8 cellular contexts compared by ENCODE assay signal in the genomic region with DNA sequence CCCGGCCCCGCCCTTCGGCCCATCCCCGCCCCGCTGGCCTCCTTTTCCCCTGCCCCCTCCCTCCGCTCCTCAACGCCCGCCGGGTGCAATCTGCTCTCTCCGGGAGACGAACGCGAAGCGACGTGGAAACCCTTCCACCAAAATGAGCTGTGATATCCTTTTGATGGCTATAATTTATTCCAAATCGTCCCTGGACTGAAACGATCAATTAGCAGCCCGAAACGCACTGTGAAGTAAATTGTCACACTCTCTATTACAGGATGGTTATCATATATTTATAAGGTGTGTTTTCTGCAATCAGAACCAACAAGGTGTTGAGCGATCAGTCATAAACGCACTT.
DNase-seq lines count a peak whose midpoint lies in the region; ATAC-seq, FAIRE-seq and TF ChIP-seq lines count a peak whose summit lies in the region.

No MANE protein-coding gene starts in this region.

- H3K36me3 ChIP-seq in GM06990 (ENCODE audit: control insufficient read depth, insufficient read depth, low read length), result no peaks in the 10 kb centered on the region
- H3K36me3 ChIP-seq in OCI-LY1 (ENCODE audit: insufficient read depth, low read length), result no peaks in the 10 kb centered on the region
- no peaks in the 10 kb centered on the region for H3K36me3 ChIP-seq in esophagus (ENCODE audit: control insufficient read depth in 2 of 2, insufficient read depth in 2 of 2, low read length in 1 of 2)
- H3K36me3 ChIP-seq in psoas muscle (ENCODE audit: insufficient read depth in 1 of 2, low read depth in 1 of 2), result no peaks in the 10 kb centered on the region

- H3K27ac ChIP-seq in OCI-LY1 (ENCODE audit: low read depth, low read length, poor library complexity, severe bottlenecking), result no peak overlapping the region
- no peak overlapping the region for H3K27ac ChIP-seq in esophagus (ENCODE audit: low read depth in 2 of 2, low read length in 1 of 2)
- H3K27ac ChIP-seq in psoas muscle, result no peak overlapping the region

- no peak for TF ChIP-seq CTCF in GM06990 (IDR thresholded peaks at IDR 0.05; ENCODE audit: insufficient read depth, low read length, poor library complexity, severe bottlenecking)
- TF ChIP-seq CTCF in OCI-LY1 (IDR thresholded peaks at IDR 0.05; ENCODE audit: low read length), result no peak
- TF ChIP-seq CTCF in psoas muscle (IDR thresholded peaks at IDR 0.05), result no peak

- intact Hi-C loops in psoas muscle (cut with DNase I), result loop anchor here in 1 of 2 donors (10.0 kb wide), 2 partner anchors 137 to 173 kb away; a partner anchor contains a TSS

- FAIRE-seq in GM19239 (lab: Jason Lieb, UNC), result no peak

- H3K4me3 ChIP-seq in GM06990 (replicated peaks; ENCODE audit: low read depth, low read length) (peak overlapping the region; percentile 42), OCI-LY1 (ENCODE audit: low read depth, low read length, poor library complexity, severe bottlenecking) (peak overlapping the region; percentile 66), esophagus (ENCODE audit: low read depth in 1 of 2, low read length in 2 of 2) (peak overlapping the region; percentile 4 to 57), psoas muscle (peak overlapping the region; percentile 98)

- H4K20me1 ChIP-seq in OCI-LY1 (ENCODE audit: insufficient read depth, low read length), result no peaks in the 10 kb centered on the region

- H2AFZ ChIP-seq in OCI-LY1 (ENCODE audit: low read length), result no peak overlapping the region

- H3F3A ChIP-seq in OCI-LY1 (ENCODE audit: insufficient read depth, low read length), result no peaks in the 10 kb centered on the region

- H3K27me3 ChIP-seq in GM06990 (replicated peaks; ENCODE audit: control insufficient read depth, insufficient read depth, low read length), result no peaks in the 10 kb centered on the region; the same call in 1 of the 2 replicates
- no peaks in the 10 kb centered on the region for H3K27me3 ChIP-seq in OCI-LY1 (ENCODE audit: insufficient read depth, low read length)
- peaks cover 0 to 7% of the 10 kb centered on the region in 2 donors for H3K27me3 ChIP-seq in esophagus (ENCODE audit: control insufficient read depth in 1 of 2, insufficient read depth in 2 of 2, low read length in 2 of 2)
- no peaks in the 10 kb centered on the region for H3K27me3 ChIP-seq in psoas muscle (ENCODE audit: insufficient read depth in 3 of 3, low read length in 2 of 3)

- H3K79me2 ChIP-seq in OCI-LY1 (ENCODE audit: insufficient read depth, low read length), result no peaks in the 10 kb centered on the region

- WGBS in esophagus, 2 donors, result 2% methylated on average over 15 to 21 of the region's 21 CpGs
- WGBS in psoas muscle, 3 donors, result 0 to 2% (median 1%) methylated on average over 16 to 21 of the region's 21 CpGs

- H3K9me2 ChIP-seq in OCI-LY1 (ENCODE audit: low read depth, low read length), result no peaks in the 10 kb centered on the region

- DNase-seq in GM06990 (ENCODE audit: extremely low read depth, insufficient read length) (no peak), psoas muscle (no peak), NCI-H1092 (lab: John Stamatoyannopoulos, UW) (no peak), NCI-H1436 treated with DMSO at 0.1 percent for 48 hours (lab: John Stamatoyannopoulos, UW) (no peak), GM19239 (ENCODE audit: insufficient read length, low spot score) (no peak)
- DNase-seq in effector CD8-positive, alpha-beta T cell (lab: John Stamatoyannopoulos, UW), result no peak

- peaks cover 11% of the 10 kb centered on the region for H3K4me1 ChIP-seq in OCI-LY1 (ENCODE audit: insufficient read depth, low read length, severe bottlenecking)
- peaks cover 2 to 7% of the 10 kb centered on the region in 2 donors for H3K4me1 ChIP-seq in esophagus (ENCODE audit: control insufficient read depth in 2 of 2, insufficient read depth in 2 of 2, low read length in 1 of 2)
- peaks cover 9% of the 10 kb centered on the region for H3K4me1 ChIP-seq in psoas muscle

- no peak overlapping the region; the same call in 1 of the 2 replicates for H3K9ac ChIP-seq in OCI-LY1 (ENCODE audit: low read length)

- H3K9me3 ChIP-seq in OCI-LY1 (ENCODE audit: low read length) (no peaks in the 10 kb centered on the region), esophagus (ENCODE audit: control insufficient read depth in 2 of 2, insufficient read depth in 1 of 2, low read depth in 1 of 2, low read length in 1 of 2) (no peaks in the 10 kb centered on the region), psoas muscle (no peaks in the 10 kb centered on the region)

- H3K4me2 ChIP-seq in OCI-LY1 (ENCODE audit: low read length), result peak overlapping the region; percentile 57

- no peak for ATAC-seq in psoas muscle

Comparison
In these comparisons a context has a peak if more than half of its experiments do, and no peak if none do; other contexts are left out.
1. H3K4me3 ChIP-seq: peak in every context shown above with its lines; median percentile 98 in psoas muscle; 66 in OCI-LY1; 42 in GM06990; 30 in esophagus.